ENCODE assay signal across 1 cellular context in the genomic region with DNA sequence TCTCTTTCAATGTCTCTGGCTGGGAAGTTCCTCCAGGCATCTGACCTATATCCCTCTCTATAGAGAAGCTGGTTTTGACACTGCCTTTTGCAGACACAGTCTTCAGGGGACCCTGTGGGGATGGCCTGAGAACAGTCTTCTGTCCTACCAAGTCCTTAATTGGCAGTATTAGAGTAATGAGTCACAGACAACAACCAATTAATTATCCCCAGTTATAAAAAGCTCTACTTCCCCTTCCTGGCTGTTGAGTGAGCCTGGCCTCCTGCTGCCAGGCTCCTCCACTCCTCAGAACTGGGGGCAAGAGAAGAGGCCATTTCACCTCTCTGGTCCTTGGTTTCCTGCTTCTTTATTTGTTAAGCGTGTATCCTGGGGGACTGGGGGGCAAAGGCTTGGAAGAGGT.
TF ChIP-seq lines count a peak whose summit lies in the region.

No MANE protein-coding gene starts in this region.

TF ChIP-seq in H1, 55 proteins besides CTCF, POLR2A, EP300 and RAD21 (continued from another document):
- TF ChIP-seq ATF2 (IDR thresholded peaks at IDR 0.05; ENCODE audit: low read length) = no peak
- no peak for TF ChIP-seq SIX5 (IDR thresholded peaks at IDR 0.05; ENCODE audit: low read depth, low read length)
- TF ChIP-seq SIRT6 (IDR thresholded peaks at IDR 0.05; ENCODE audit: low read length) = no peak
- TF ChIP-seq HDAC6 (IDR thresholded peaks at IDR 0.05; ENCODE audit: low read depth, low read length) = no peak
- no peak for TF ChIP-seq NRF1 (IDR thresholded peaks at IDR 0.05; ENCODE audit: low read depth, low read length)
- TF ChIP-seq CEBPB (IDR thresholded peaks at IDR 0.05; ENCODE audit: low read depth, low read length) = no peak
- no peak for TF ChIP-seq SAP30 (IDR thresholded peaks at IDR 0.05; ENCODE audit: insufficient read depth, insufficient replicate concordance, low read length)
- TF ChIP-seq EGR1 (IDR thresholded peaks at IDR 0.05; ENCODE audit: borderline replicate concordance, low read depth, low read length) = no peak
- TF ChIP-seq SP1 (IDR thresholded peaks at IDR 0.05; ENCODE audit: low read depth, low read length) = no peak
- no peak for TF ChIP-seq GABPA (IDR thresholded peaks at IDR 0.05; ENCODE audit: borderline replicate concordance, insufficient read depth, low read length)
- no peak for TF ChIP-seq NANOG (IDR thresholded peaks at IDR 0.05; ENCODE audit: insufficient read depth, low read depth, low read length, poor library complexity, severe bottlenecking)
- TF ChIP-seq BRCA1 (IDR thresholded peaks at IDR 0.05; ENCODE audit: low read depth, low read length) = no peak
- no peak for TF ChIP-seq TBP (IDR thresholded peaks at IDR 0.05; ENCODE audit: low read depth, low read length)
- no peak for TF ChIP-seq CBX5 (IDR thresholded peaks at IDR 0.05; ENCODE audit: low read depth, low read length)
TF ChIP-seq in H1: peak in this region for 0.
